Comparison of ENCODE assay signal across 1 cellular context in genomic region chr7:150769768-150770167, GRCh38.
A peak's percentile ranks its signal among the peaks of the same experiment; 100 is the strongest.
TF ChIP-seq lines count a peak whose summit lies in the region.

No MANE protein-coding gene starts in this region.

TF ChIP-seq in HepG2, 621 proteins besides CTCF, POLR2A, EP300 and RAD21 (continued from another document and continues in another):
- TF ChIP-seq ZNF646 (CRISPR knock-in tag; IDR thresholded peaks at IDR 0.05) = no peak
- no peak for TF ChIP-seq RAD51 (IDR thresholded peaks at IDR 0.05; ENCODE audit: borderline replicate concordance)
- TF ChIP-seq ZNF572 (CRISPR knock-in tag; IDR thresholded peaks at IDR 0.05) = no peak
- no peak for TF ChIP-seq HES4 (CRISPR knock-in tag; IDR thresholded peaks at IDR 0.05; ENCODE audit: borderline replicate concordance)
- no peak for TF ChIP-seq ZNF383 (CRISPR knock-in tag; IDR thresholded peaks at IDR 0.05; ENCODE audit: borderline replicate concordance)
- TF ChIP-seq AGO1 (IDR thresholded peaks at IDR 0.05; ENCODE audit: low read depth, low read length, poor library complexity, severe bottlenecking) = no peak
- TF ChIP-seq MED1 (CRISPR knock-in tag; IDR thresholded peaks at IDR 0.05) = peak; percentile 20; the same call in 1 of the 2 replicates
- peak; percentile 54; the same call in 1 of the 2 replicates for TF ChIP-seq HNF4G (IDR thresholded peaks at IDR 0.05; ENCODE audit: borderline replicate concordance, low read depth, low read length)
- no peak for TF ChIP-seq HNF4G (CRISPR knock-in tag; IDR thresholded peaks at IDR 0.05; ENCODE audit: borderline replicate concordance, low read depth)
- TF ChIP-seq BHLHE40 (IDR thresholded peaks at IDR 0.05; ENCODE audit: low read length) = no peak
- peak; percentile 52; the same call in 1 of the 2 replicates for TF ChIP-seq NR2C2 (CRISPR knock-in tag; IDR thresholded peaks at IDR 0.05; ENCODE audit: borderline replicate concordance)
- TF ChIP-seq ZNF574 (CRISPR knock-in tag; IDR thresholded peaks at IDR 0.05) = 0 out of 2 replicates have a peak, but pooled peaks have one; percentile 24
- no peak for TF ChIP-seq ZNF883 (CRISPR knock-in tag; IDR thresholded peaks at IDR 0.05; ENCODE audit: not compliant biosample characterization)
- TF ChIP-seq RNF2 (conservative IDR thresholded peaks at IDR 0.05; ENCODE audit: low read depth) = no peak
- TF ChIP-seq SOX13 (IDR thresholded peaks at IDR 0.05) = no peak
- peak in 1 of 2 experiments; percentile 39; a peak in 1 of 4 replicates for TF ChIP-seq SOX13 (CRISPR knock-in tag; conservative IDR thresholded peaks at IDR 0.05 in 1 of 2, IDR thresholded peaks at IDR 0.05 in 1 of 2)
- TF ChIP-seq SNAI1 (CRISPR knock-in tag; IDR thresholded peaks at IDR 0.05; ENCODE audit: borderline replicate concordance) = no peak
- no peak for TF ChIP-seq JUND (CRISPR knock-in tag; IDR thresholded peaks at IDR 0.05)
- TF ChIP-seq RBM39 (IDR thresholded peaks at IDR 0.05; ENCODE audit: low read depth, low read length, poor library complexity, severe bottlenecking) = no peak
- TF ChIP-seq ZNF367 (CRISPR knock-in tag; IDR thresholded peaks at IDR 0.05; ENCODE audit: borderline replicate concordance) = no peak
- TF ChIP-seq ZNF75D (CRISPR knock-in tag; IDR thresholded peaks at IDR 0.05; ENCODE audit: borderline replicate concordance) = no peak
- no peak for TF ChIP-seq GMEB2 (CRISPR knock-in tag; IDR thresholded peaks at IDR 0.05; ENCODE audit: low read depth)
- 0 out of 4 replicates have a peak, but pooled peaks of 1 of the 2 experiments have one; percentile 33 for TF ChIP-seq NR2F1 (CRISPR knock-in tag; IDR thresholded peaks at IDR 0.05)
- no peak for TF ChIP-seq GLMP (CRISPR knock-in tag; IDR thresholded peaks at IDR 0.05; ENCODE audit: borderline replicate concordance)
- no peak for TF ChIP-seq RBM22 (optimal IDR thresholded peaks at IDR 0.05; ENCODE audit: low read length)
- no peak for TF ChIP-seq ZNF264 (CRISPR knock-in tag; IDR thresholded peaks at IDR 0.05)
- TF ChIP-seq POLR2AphosphoS2 (IDR thresholded peaks at IDR 0.05; ENCODE audit: low read depth, low read length) = no peak
- TF ChIP-seq ZNF333 (CRISPR knock-in tag; IDR thresholded peaks at IDR 0.05; ENCODE audit: borderline replicate concordance) = no peak
- TF ChIP-seq TEAD3 (CRISPR knock-in tag; optimal IDR thresholded peaks at IDR 0.05; ENCODE audit: borderline replicate concordance) = no peak
- TF ChIP-seq SP5 (CRISPR knock-in tag; IDR thresholded peaks at IDR 0.05; ENCODE audit: borderline replicate concordance, low read depth) = peak; percentile 54; the same call in 1 of the 2 replicates
- no peak for TF ChIP-seq ATF7-NPFF (CRISPR knock-in tag; IDR thresholded peaks at IDR 0.05; ENCODE audit: low read depth)
- no peak for TF ChIP-seq CREBL2 (CRISPR knock-in tag; IDR thresholded peaks at IDR 0.05; ENCODE audit: borderline replicate concordance)
- TF ChIP-seq SMARCC2 (IDR thresholded peaks at IDR 0.05) = no peak
- no peak for TF ChIP-seq NR0B2 (CRISPR knock-in tag; IDR thresholded peaks at IDR 0.05)
- no peak for TF ChIP-seq ZNF790 (CRISPR knock-in tag; IDR thresholded peaks at IDR 0.05; ENCODE audit: borderline replicate concordance)
- TF ChIP-seq SMC3 (IDR thresholded peaks at IDR 0.05; ENCODE audit: low read length) = no peak
- TF ChIP-seq HOXA3 (CRISPR knock-in tag; IDR thresholded peaks at IDR 0.05) = peak; percentile 29; the same call in 1 of the 2 replicates
- TF ChIP-seq KDM5B (CRISPR knock-in tag; IDR thresholded peaks at IDR 0.05; ENCODE audit: borderline replicate concordance) = no peak
- no peak for TF ChIP-seq STAG1 (CRISPR knock-in tag; IDR thresholded peaks at IDR 0.05)
- no peak for TF ChIP-seq TIGD3 (CRISPR knock-in tag; IDR thresholded peaks at IDR 0.05; ENCODE audit: borderline replicate concordance)
- TF ChIP-seq ZSCAN22 (CRISPR knock-in tag; IDR thresholded peaks at IDR 0.05) = no peak
- TF ChIP-seq NR2F6 (IDR thresholded peaks at IDR 0.05) = peak; percentile 49
- peak; percentile 76 for TF ChIP-seq NR2F6 (CRISPR knock-in tag; IDR thresholded peaks at IDR 0.05)
- TF ChIP-seq SP4 (CRISPR knock-in tag; IDR thresholded peaks at IDR 0.05) = no peak
- no peak for TF ChIP-seq BCL3 (CRISPR knock-in tag; IDR thresholded peaks at IDR 0.05)
- TF ChIP-seq PRMT3 (CRISPR knock-in tag; IDR thresholded peaks at IDR 0.05; ENCODE audit: borderline replicate concordance, low read depth) = no peak
- TF ChIP-seq TARDBP (CRISPR knock-in tag; IDR thresholded peaks at IDR 0.05) = peak; percentile 48; the same call in 1 of the 2 replicates
- TF ChIP-seq ZFY (CRISPR knock-in tag; IDR thresholded peaks at IDR 0.05) = no peak
- no peak for TF ChIP-seq HDAC1 (CRISPR knock-in tag; IDR thresholded peaks at IDR 0.05)
- TF ChIP-seq MZF1 (CRISPR knock-in tag; IDR thresholded peaks at IDR 0.05; ENCODE audit: borderline replicate concordance) = no peak
- TF ChIP-seq ZNF121 (CRISPR knock-in tag; IDR thresholded peaks at IDR 0.05) = peak; percentile 53; the same call in 1 of the 2 replicates
- TF ChIP-seq ZNF724P (CRISPR knock-in tag; IDR thresholded peaks at IDR 0.05; ENCODE audit: borderline replicate concordance) = no peak
- TF ChIP-seq GLI4 (CRISPR knock-in tag; IDR thresholded peaks at IDR 0.05; ENCODE audit: borderline replicate concordance) = no peak
- TF ChIP-seq DR1 (CRISPR knock-in tag; IDR thresholded peaks at IDR 0.05) = no peak
- TF ChIP-seq SP2 (CRISPR knock-in tag; IDR thresholded peaks at IDR 0.05) = no peak
- no peak for TF ChIP-seq ZNF747 (CRISPR knock-in tag; IDR thresholded peaks at IDR 0.05; ENCODE audit: borderline replicate concordance)
- no peak for TF ChIP-seq TP53 (CRISPR knock-in tag; conservative IDR thresholded peaks at IDR 0.05)
- TF ChIP-seq ZZZ3 (CRISPR knock-in tag; IDR thresholded peaks at IDR 0.05; ENCODE audit: borderline replicate concordance) = no peak
